1 cellular context compared by ENCODE assay signal in genomic region chr6:50966986-50967385, GRCh38.
TF ChIP-seq lines count a peak whose summit lies in the region.

No MANE protein-coding gene starts in this region.

TF ChIP-seq in GM23338, 12 proteins besides CTCF, POLR2A, EP300 and RAD21 (continued from another document):
- TF ChIP-seq REST (IDR thresholded peaks at IDR 0.05; ENCODE audit: unreplicated experiment) (no peak), ETS1 (IDR thresholded peaks at IDR 0.05) (no peak), CREB1 (CRISPR knock-in tag; IDR thresholded peaks at IDR 0.05; ENCODE audit: low read depth) (no peak)
